16 cellular contexts compared by ENCODE assay signal in genomic region chr10:3992374-3993178, GRCh38.
"Had no signal": no experiment of that assay in that cellular context is flagged by ENCODE, and none has a peak within 500 bp of the region (broad histone marks: within the 10 kb centered on the region; RNA-seq: fewer than 3 reads in every experiment).

No MANE protein-coding gene starts in this region.

- H3K4me1 ChIP-seq: right lobe of liver, testis had no signal

- H3K27ac ChIP-seq: right lobe of liver, testis had no signal

- H3K4me3 Mint-ChIP-seq: activated naive CD8-positive, alpha-beta T cell; effector memory CD8-positive, alpha-beta T cell; stimulated activated naive CD8-positive, alpha-beta T cell treated with anti-CD3 and anti-CD28 coated beads, Interleukin-15, Interleukin-2, amounts not matched to agents 100 ng/mL and 50 ng/mL, for 24 hours had no signal

- H3K9me3 Mint-ChIP-seq: effector memory CD8-positive, alpha-beta T cell; stimulated activated naive CD8-positive, alpha-beta T cell treated with anti-CD3 and anti-CD28 coated beads, Interleukin-15, Interleukin-2, amounts not matched to agents 100 ng/mL and 50 ng/mL, for 24 hours had no signal

- H3K27me3 ChIP-seq: right lobe of liver, testis had no signal

- DNase-seq: activated CD4-positive, alpha-beta T cell treated with anti-CD3 and anti-CD28 coated beads, Interleukin-2, amount 50 U/mL, for 48 hours; activated gamma-delta T cell; activated T-cell treated with anti-CD3 and anti-CD28 coated beads, Interleukin-2, amount 50 U/mL, for 48 hours; cortex of kidney; effector memory CD8-positive, alpha-beta T cell; erythroblast; hippocampal formation; kidney glomerular epithelial cell; midbrain; nucleus accumbens; right lobe of liver; testis had no signal

- ATAC-seq: activated CD4-positive, CD25-positive, alpha-beta regulatory T cell treated with anti-CD3 and anti-CD28 coated beads, Interleukin-2, amount 50 U/mL, for 24 hours; effector memory CD8-positive, alpha-beta T cell had no signal

- H3K27me3 Mint-ChIP-seq: activated naive CD8-positive, alpha-beta T cell; effector memory CD8-positive, alpha-beta T cell; stimulated activated naive CD8-positive, alpha-beta T cell treated with anti-CD3 and anti-CD28 coated beads, Interleukin-15, Interleukin-2, amounts not matched to agents 100 ng/mL and 50 ng/mL, for 24 hours had no signal

- H3K36me3 Mint-ChIP-seq: activated naive CD8-positive, alpha-beta T cell had no signal

- H3K4me3 ChIP-seq: right lobe of liver, testis had no signal

- H3K27ac Mint-ChIP-seq: activated naive CD8-positive, alpha-beta T cell; progenitor cell of endocrine pancreas; stimulated activated naive CD8-positive, alpha-beta T cell treated with anti-CD3 and anti-CD28 coated beads, Interleukin-15, Interleukin-2, amounts not matched to agents 100 ng/mL and 50 ng/mL, for 24 hours had no signal

- H3K36me3 ChIP-seq: right lobe of liver had no signal
